In genomic region chr12:82688035-82688501, GRCh38 we compare ENCODE assay signal across 8 cellular contexts. TPM values are rescaled to one million over a fixed set of nuclear protein-coding genes. Genes with fewer than 3 reads are reported as not detected.
DNase-seq lines count a peak whose midpoint lies in the region; TF ChIP-seq lines count a peak whose summit lies in the region.

No MANE protein-coding gene starts in this region.

- TF ChIP-seq CTCF in HFFc6 (IDR thresholded peaks at IDR 0.05): peak; percentile 24; the same call in 1 of the 2 replicates

- H3K9me3 ChIP-seq in BLaER1 (no peaks in the 10 kb centered on the region), iPS DF 6.9 (ENCODE audit: control insufficient read depth, insufficient read depth, low read length) (no peaks in the 10 kb centered on the region), skeletal muscle tissue (ENCODE audit: control insufficient read depth in 3 of 3, low read length in 3 of 3) (no peaks in the 10 kb centered on the region)

- no peak overlapping the region for H3K27ac Mint-ChIP-seq in HFFc6
- H3K27ac Mint-ChIP-seq in activated CD4-positive, alpha-beta memory T cell treated with anti-CD3 and anti-CD28 coated beads, Interleukin-2, amount 10 ng/mL, durations not matched to agents 7 days and 5 days: peak overlapping the region; percentile 78

- H3K4me1 Mint-ChIP-seq in HFFc6 (ENCODE audit: low read depth): peaks cover 13% of the 10 kb centered on the region
- peaks cover 22% of the 10 kb centered on the region for H3K4me1 Mint-ChIP-seq in activated CD4-positive, alpha-beta memory T cell treated with anti-CD3 and anti-CD28 coated beads, Interleukin-2, amount 10 ng/mL, durations not matched to agents 7 days and 5 days

- H3K9ac ChIP-seq in BLaER1: peak overlapping the region; percentile 76
- H3K9ac ChIP-seq in skeletal muscle tissue (ENCODE audit: low read depth in 1 of 3, low read length in 3 of 3): peak overlapping the region in 2 of 3 donors; percentile 85 to 86

- peaks cover 2% of the 10 kb centered on the region; the same call in 1 of the 2 replicates for H3K27me3 Mint-ChIP-seq in HFFc6 (ENCODE audit: insufficient read depth)
- H3K27me3 Mint-ChIP-seq in activated CD4-positive, alpha-beta memory T cell treated with anti-CD3 and anti-CD28 coated beads, Interleukin-2, amount 10 ng/mL, durations not matched to agents 7 days and 5 days: peaks cover 9% of the 10 kb centered on the region

- CTCF ChIA-PET in activated CD4-positive, alpha-beta memory T cell treated with anti-CD3 and anti-CD28 coated beads, Interleukin-2, amount 10 ng/mL, durations not matched to agents 7 days and 5 days (lab: Charles Lee): no interaction called here

- peak overlapping the region; percentile 93 for H3K4me3 Mint-ChIP-seq in HFFc6
- peak overlapping the region; percentile 85 for H3K4me3 Mint-ChIP-seq in activated CD4-positive, alpha-beta memory T cell treated with anti-CD3 and anti-CD28 coated beads, Interleukin-2, amount 10 ng/mL, durations not matched to agents 7 days and 5 days

- peaks cover 8% of the 10 kb centered on the region for H3K4me1 ChIP-seq in BLaER1
- H3K4me1 ChIP-seq in iPS DF 6.9 (ENCODE audit: control insufficient read depth, insufficient read depth, low read length): no peaks in the 10 kb centered on the region
- H3K4me1 ChIP-seq in skeletal muscle tissue (ENCODE audit: control insufficient read depth in 3 of 3, insufficient read depth in 3 of 3, low read length in 3 of 3): peaks cover 11 to 16% (median 14%) of the 10 kb centered on the region in 3 donors

- H3K27ac ChIP-seq in BLaER1 (no peak overlapping the region), iPS DF 6.9 (ENCODE audit: low read length) (no peak overlapping the region), skeletal muscle tissue (ENCODE audit: low read depth, low read length) (no peak overlapping the region)

- peaks cover 13% of the 10 kb centered on the region; the same call in 1 of the 2 replicates for H3K27me3 ChIP-seq in BLaER1
- H3K27me3 ChIP-seq in iPS DF 6.9 (ENCODE audit: control insufficient read depth, insufficient read depth, low read length): no peaks in the 10 kb centered on the region
- H3K27me3 ChIP-seq in skeletal muscle tissue (ENCODE audit: control insufficient read depth in 3 of 3, insufficient read depth in 3 of 3, low read length in 3 of 3): peaks cover 0 to 5% (median 0%) of the 10 kb centered on the region in 3 donors

- H3K9me3 Mint-ChIP-seq in HFFc6: no peaks in the 10 kb centered on the region
- H3K9me3 Mint-ChIP-seq in activated CD4-positive, alpha-beta memory T cell treated with anti-CD3 and anti-CD28 coated beads, Interleukin-2, amount 10 ng/mL, durations not matched to agents 7 days and 5 days: no peaks in the 10 kb centered on the region

- no peaks in the 10 kb centered on the region for H3K36me3 Mint-ChIP-seq in HFFc6 (ENCODE audit: low read depth)
- no peaks in the 10 kb centered on the region for H3K36me3 Mint-ChIP-seq in activated CD4-positive, alpha-beta memory T cell treated with anti-CD3 and anti-CD28 coated beads, Interleukin-2, amount 10 ng/mL, durations not matched to agents 7 days and 5 days (ENCODE audit: low read depth)

- peak overlapping the region; percentile 97 for H3K4me2 ChIP-seq in BLaER1

- POLR2A ChIA-PET in activated CD4-positive, alpha-beta memory T cell treated with anti-CD3 and anti-CD28 coated beads, Interleukin-2, amount 10 ng/mL, durations not matched to agents 7 days and 5 days (lab: Charles Lee): no interaction called here

- peak overlapping the region; percentile 88 for H3K4me3 ChIP-seq in BLaER1
- peak overlapping the region; percentile 85; the same call in 1 of the 2 replicates for H3K4me3 ChIP-seq in iPS DF 6.9 (ENCODE audit: low read length)
- H3K4me3 ChIP-seq in skeletal muscle tissue (ENCODE audit: low read length in 3 of 3): peak overlapping the region; percentile 86 to 94 (median 92)

- peak; percentile 3 for DNase-seq in HFFc6
- DNase-seq in activated CD4-positive, alpha-beta memory T cell treated with anti-CD3 and anti-CD28 coated beads, Interleukin-2, amount 10 ng/mL, durations not matched to agents 7 days and 5 days: no peak
- DNase-seq in iPS DF 6.9 (ENCODE audit: low read depth, low spot score): no peak
- no peak for DNase-seq in SW 1271 (lab: John Stamatoyannopoulos, UW)
- DNase-seq in mucosa of gallbladder (ENCODE audit: low spot score): no peak
- no peak for DNase-seq in NCI-H226

- H3K36me3 ChIP-seq in BLaER1 (no peaks in the 10 kb centered on the region), iPS DF 6.9 (ENCODE audit: control insufficient read depth, insufficient read depth, low read length) (no peaks in the 10 kb centered on the region), skeletal muscle tissue (ENCODE audit: control insufficient read depth in 3 of 3, insufficient read depth in 3 of 3, low read length in 3 of 3) (no peaks in the 10 kb centered on the region)

- H4K20me1 ChIP-seq in BLaER1: no peaks in the 10 kb centered on the region

- WGBS in iPS DF 6.9 (ENCODE audit: insufficient coverage, insufficient read length): no CpG with 5 or more reads among the region's 12 CpGs

RNA-seq across cellular contexts. Expression of gene TMTC2, which starts 1.4 kb away (rescaled TPM):
- total RNA-seq in HFFc6 (2021; fragmentation: NEBNext Ultra II Directional; extraction: Animal tissue kit (Norgen Biotek cat#: 25700)): 1 to 10 TPM in 4 of 6 experiments, under 1 TPM in 2; 0.75 to 3.2 (median 1.1) TPM
- total RNA-seq in activated CD4-positive, alpha-beta memory T cell treated with anti-CD3 and anti-CD28 coated beads, Interleukin-2, amount 10 ng/mL, durations not matched to agents 7 days and 5 days: 1 to 10 TPM; 5.1 to 6.0 TPM
- total RNA-seq in skeletal muscle tissue: 15.7 TPM
- 41.3 TPM for total RNA-seq in mucosa of gallbladder
